Comparison of ENCODE assay signal across 8 cellular contexts in the genomic region with DNA sequence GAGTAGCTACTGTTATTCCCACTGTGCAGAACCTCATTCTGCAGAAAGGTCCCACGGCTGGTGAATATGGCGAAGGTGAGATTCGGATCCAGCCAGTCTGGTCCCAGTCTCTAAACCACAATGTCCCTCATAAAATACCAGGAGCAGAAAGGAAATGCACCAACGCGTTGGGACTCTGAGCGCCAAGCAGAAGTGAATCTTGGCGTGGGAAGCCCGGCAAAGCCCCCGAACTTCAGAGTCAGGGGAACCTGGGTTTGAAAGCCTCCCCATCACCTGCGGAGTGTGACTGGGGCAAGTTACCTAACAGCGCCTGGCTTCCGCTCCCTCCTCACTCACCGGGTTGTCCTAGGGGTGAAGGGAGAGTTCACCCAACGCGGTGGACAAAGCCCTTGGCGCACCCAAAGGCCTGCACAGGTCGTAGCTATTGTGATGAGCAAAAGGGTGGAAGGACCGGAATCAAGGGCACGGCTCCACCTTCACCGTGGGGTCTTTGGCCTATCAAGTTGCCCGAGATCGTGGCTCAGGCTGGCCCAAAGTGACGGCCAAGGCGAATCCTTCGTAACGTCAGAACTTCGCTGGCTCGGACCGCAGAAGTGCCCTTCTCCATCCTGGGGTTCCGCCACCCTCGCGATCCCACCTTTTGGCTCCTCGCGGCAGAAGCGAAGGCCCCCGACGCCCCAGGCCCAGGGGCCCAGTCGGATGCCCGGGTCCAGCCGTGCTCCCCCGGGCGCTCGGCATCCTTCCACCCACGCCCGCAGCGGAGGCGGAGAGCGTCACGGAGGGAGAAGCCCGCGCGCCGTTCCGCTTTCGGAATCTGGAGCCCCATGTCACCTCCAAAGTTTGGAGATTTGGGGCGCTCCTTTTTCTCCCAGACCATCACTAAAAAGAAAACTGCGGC. TPM values are rescaled to one million over a fixed set of nuclear protein-coding genes. Genes with fewer than 3 reads are reported as not detected.
DNase-seq lines count a peak whose midpoint lies in the region; ATAC-seq and TF ChIP-seq lines count a peak whose summit lies in the region.

No MANE protein-coding gene starts in this region.

- H3K9me3 ChIP-seq in CD4-positive, CD25-positive, alpha-beta regulatory T cell (ENCODE audit: control insufficient read depth in 2 of 2, low read length in 2 of 2), result no peaks in the 10 kb centered on the region
- no peaks in the 10 kb centered on the region for H3K9me3 ChIP-seq in endodermal cell (ENCODE audit: control insufficient read depth, low read length)
- no peaks in the 10 kb centered on the region for H3K9me3 ChIP-seq in neural progenitor cell (ENCODE audit: low read depth)
- H3K9me3 ChIP-seq in tibial artery, result no peaks in the 10 kb centered on the region
- no peaks in the 10 kb centered on the region for H3K9me3 ChIP-seq in SJCRH30 (replicated peaks)

- peaks cover 24 to 51% (median 35%) of the 10 kb centered on the region in 4 donors for H3K4me1 Mint-ChIP-seq in CD4-positive, CD25-positive, alpha-beta regulatory T cell
- H3K4me1 Mint-ChIP-seq in activated CD4-positive, alpha-beta T cell treated with anti-CD3 and anti-CD28 coated beads, Interleukin-2, amount 10 ng/mL, durations not matched to agents 7 days and 5 days, result peaks cover 48% of the 10 kb centered on the region
- H3K4me1 Mint-ChIP-seq in endodermal cell, result peaks cover 22% of the 10 kb centered on the region
- peaks cover 22% of the 10 kb centered on the region for H3K4me1 Mint-ChIP-seq in neural progenitor cell

- H3K9ac ChIP-seq in endodermal cell (ENCODE audit: extremely low read depth, low read length, poor library complexity, severe bottlenecking) (no peak overlapping the region), neural progenitor cell (no peak overlapping the region)

- CTCF ChIA-PET in activated CD4-positive, alpha-beta T cell treated with anti-CD3 and anti-CD28 coated beads, Interleukin-2, amount 10 ng/mL, durations not matched to agents 7 days and 5 days (lab: Charles Lee), result interaction anchor here (1.0 to 3.1 kb wide), 17 partner anchors 8 to 343 kb away, joined by 3 to 13 read pairs (median 5); no protein-coding TSS in a partner anchor

- H3K27me3 ChIP-seq in CD4-positive, CD25-positive, alpha-beta regulatory T cell (ENCODE audit: control insufficient read depth, insufficient read depth, low read length), result peaks cover 3% of the 10 kb centered on the region
- H3K27me3 ChIP-seq in endodermal cell (ENCODE audit: control insufficient read depth, insufficient read depth, low read length, poor library complexity, severe bottlenecking) (peaks cover 73% of the 10 kb centered on the region), neural progenitor cell (peaks cover 56% of the 10 kb centered on the region), tibial artery (peaks cover 0 to 4% of the 10 kb centered on the region in 2 donors), SJCRH30 (0 out of 2 replicates have a peak, but pooled peaks cover 12% of the 10 kb centered on the region)

- no peaks in the 10 kb centered on the region for H3K36me3 ChIP-seq in CD4-positive, CD25-positive, alpha-beta regulatory T cell (ENCODE audit: control insufficient read depth, insufficient read depth, low read length)
- no peaks in the 10 kb centered on the region for H3K36me3 ChIP-seq in endodermal cell (ENCODE audit: control insufficient read depth, insufficient read depth, low read length)
- no peaks in the 10 kb centered on the region for H3K36me3 ChIP-seq in neural progenitor cell
- H3K36me3 ChIP-seq in tibial artery, result no peaks in the 10 kb centered on the region
- H3K36me3 ChIP-seq in SJCRH30, result no peaks in the 10 kb centered on the region

- peak; percentile 5 to 11 for ATAC-seq in CD4-positive, CD25-positive, alpha-beta regulatory T cell (ENCODE audit: low read depth in 2 of 2)
- ATAC-seq in HG02870 (IDR thresholded peaks at IDR 0.05; ENCODE audit: unreplicated experiment) (peak; percentile 9), HG02885 (IDR thresholded peaks at IDR 0.05; ENCODE audit: poor library complexity, unreplicated experiment) (no peak)

- peak; percentile 19 to 72 (median 47) for DNase-seq in CD4-positive, CD25-positive, alpha-beta regulatory T cell
- DNase-seq in activated CD4-positive, alpha-beta T cell treated with anti-CD3 and anti-CD28 coated beads, Interleukin-2, amount 10 ng/mL, durations not matched to agents 7 days and 5 days, result peak; percentile 58
- DNase-seq in endodermal cell (peak; percentile 66), neural progenitor cell (ENCODE audit: low spot score) (no peak), tibial artery (no peak), SJCRH30 (no peak)

- peaks cover 24% of the 10 kb centered on the region for H3F3A ChIP-seq in neural progenitor cell (ENCODE audit: low read depth)

- peak overlapping the region; percentile 74 for H3K27ac ChIP-seq in CD4-positive, CD25-positive, alpha-beta regulatory T cell (ENCODE audit: insufficient read depth, low read length, poor library complexity, severe bottlenecking)
- H3K27ac ChIP-seq in endodermal cell (ENCODE audit: low read depth, low read length) (no peak overlapping the region), neural progenitor cell (no peak overlapping the region), tibial artery (peak overlapping the region; percentile 54 to 60), SJCRH30 (no peak overlapping the region)

- intact Hi-C loops in tibial artery (cut with DNase I; ENCODE audit: low total_unique reads), result no loop called here

- peak overlapping the region; percentile 93 to 96 (median 95) for H3K4me3 Mint-ChIP-seq in CD4-positive, CD25-positive, alpha-beta regulatory T cell
- H3K4me3 Mint-ChIP-seq in activated CD4-positive, alpha-beta T cell treated with anti-CD3 and anti-CD28 coated beads, Interleukin-2, amount 10 ng/mL, durations not matched to agents 7 days and 5 days, result peak overlapping the region; percentile 76
- H3K4me3 Mint-ChIP-seq in endodermal cell, result peak overlapping the region; percentile 59
- H3K4me3 Mint-ChIP-seq in neural progenitor cell, result peak overlapping the region; percentile 73

- WGBS in endodermal cell (ENCODE audit: insufficient coverage in 1 of 2, insufficient read length in 1 of 2), 2 experiments, result 19% methylated on average over 44 to 57 of the region's 57 CpGs

- H3K9me3 Mint-ChIP-seq in CD4-positive, CD25-positive, alpha-beta regulatory T cell, result no peaks in the 10 kb centered on the region
- H3K9me3 Mint-ChIP-seq in activated CD4-positive, alpha-beta T cell treated with anti-CD3 and anti-CD28 coated beads, Interleukin-2, amount 10 ng/mL, durations not matched to agents 7 days and 5 days, result no peaks in the 10 kb centered on the region
- H3K9me3 Mint-ChIP-seq in endodermal cell (no peaks in the 10 kb centered on the region), neural progenitor cell (no peaks in the 10 kb centered on the region)

- peak overlapping the region; percentile 91 for H3K4me3 ChIP-seq in CD4-positive, CD25-positive, alpha-beta regulatory T cell (ENCODE audit: low read depth, low read length)
- H3K4me3 ChIP-seq in endodermal cell (ENCODE audit: low read length) (peak overlapping the region; percentile 76), neural progenitor cell (peak overlapping the region; percentile 64), tibial artery (peak overlapping the region; percentile 63 to 74), SJCRH30 (no peak overlapping the region)

- peak overlapping the region; percentile 81 for H2AFZ ChIP-seq in neural progenitor cell (replicated peaks)

- POLR2A ChIA-PET in activated CD4-positive, alpha-beta T cell treated with anti-CD3 and anti-CD28 coated beads, Interleukin-2, amount 10 ng/mL, durations not matched to agents 7 days and 5 days (lab: Charles Lee), result interaction anchor here (1.0 kb wide), 2 partner anchors 42 to 52 kb away, joined by 3 read pairs; no protein-coding TSS in a partner anchor

- peak overlapping the region; percentile 94 for H3K4me2 ChIP-seq in neural progenitor cell

- peaks cover 11% of the 10 kb centered on the region for H4K20me1 ChIP-seq in neural progenitor cell (ENCODE audit: low read depth)

- peaks cover 23% of the 10 kb centered on the region for H3K27me3 Mint-ChIP-seq in CD4-positive, CD25-positive, alpha-beta regulatory T cell
- peaks cover 6% of the 10 kb centered on the region for H3K27me3 Mint-ChIP-seq in activated CD4-positive, alpha-beta T cell treated with anti-CD3 and anti-CD28 coated beads, Interleukin-2, amount 10 ng/mL, durations not matched to agents 7 days and 5 days
- H3K27me3 Mint-ChIP-seq in endodermal cell (ENCODE audit: insufficient read depth) (peaks cover 79% of the 10 kb centered on the region), neural progenitor cell (ENCODE audit: insufficient read depth, low read depth) (peaks cover 36% of the 10 kb centered on the region)

- no peaks in the 10 kb centered on the region for H3K79me2 ChIP-seq in neural progenitor cell (ENCODE audit: low read depth)

- TF ChIP-seq CTCF in endodermal cell (conservative IDR thresholded peaks at IDR 0.05), result no peak
- TF ChIP-seq CTCF in neural progenitor cell (IDR thresholded peaks at IDR 0.05), result no peak
- no peak for TF ChIP-seq CTCF in tibial artery (IDR thresholded peaks at IDR 0.05)

- H3K4me1 ChIP-seq in CD4-positive, CD25-positive, alpha-beta regulatory T cell (ENCODE audit: control insufficient read depth, insufficient read depth, low read length, poor library complexity, severe bottlenecking), result peaks cover 54% of the 10 kb centered on the region
- H3K4me1 ChIP-seq in endodermal cell (ENCODE audit: control insufficient read depth, insufficient read depth, low read length) (peaks cover 4% of the 10 kb centered on the region), neural progenitor cell (peaks cover 15% of the 10 kb centered on the region), tibial artery (peaks cover 0 to 36% (median 18%) of the 10 kb centered on the region in 4 donors), SJCRH30 (peaks cover 8% of the 10 kb centered on the region)

- peak overlapping the region; percentile 78 to 98 (median 95) for H3K27ac Mint-ChIP-seq in CD4-positive, CD25-positive, alpha-beta regulatory T cell
- peak overlapping the region; percentile 78 for H3K27ac Mint-ChIP-seq in activated CD4-positive, alpha-beta T cell treated with anti-CD3 and anti-CD28 coated beads, Interleukin-2, amount 10 ng/mL, durations not matched to agents 7 days and 5 days
- H3K27ac Mint-ChIP-seq in endodermal cell, result no peak overlapping the region
- no peak overlapping the region for H3K27ac Mint-ChIP-seq in neural progenitor cell

- H3K36me3 Mint-ChIP-seq in CD4-positive, CD25-positive, alpha-beta regulatory T cell, result no peaks in the 10 kb centered on the region
- H3K36me3 Mint-ChIP-seq in activated CD4-positive, alpha-beta T cell treated with anti-CD3 and anti-CD28 coated beads, Interleukin-2, amount 10 ng/mL, durations not matched to agents 7 days and 5 days (ENCODE audit: low read depth), result peaks cover 19% of the 10 kb centered on the region
- H3K36me3 Mint-ChIP-seq in endodermal cell (ENCODE audit: low read depth) (no peaks in the 10 kb centered on the region), neural progenitor cell (peaks cover 2% of the 10 kb centered on the region)

RNA-seq across cellular contexts. Expression of gene RGS10, which starts 0.8 kb away (rescaled TPM):
- total RNA-seq in CD4-positive, CD25-positive, alpha-beta regulatory T cell, result 85.7 TPM
- 100 to 1,000 TPM; 165 to 188 (median 183) TPM for polyA plus RNA-seq in CD4-positive, CD25-positive, alpha-beta regulatory T cell
- 100 to 1,000 TPM; 151 to 172 TPM for total RNA-seq in activated CD4-positive, alpha-beta T cell treated with anti-CD3 and anti-CD28 coated beads, Interleukin-2, amount 10 ng/mL, durations not matched to agents 7 days and 5 days
- 1 to 10 TPM; 4.3 to 7.5 TPM for total RNA-seq in endodermal cell
- polyA plus RNA-seq in endodermal cell (2013, experiment 1 of 2), result 9.8 TPM
- 8.5 TPM for polyA plus RNA-seq in endodermal cell (2013, experiment 2 of 2)
- 8.4 and 12.0 TPM in 2 replicates for total RNA-seq in neural progenitor cell (ENCODE audit: low replicate concordance)
- total RNA-seq in SJCRH30 (2014; rRNA removed; shearing (Covaris generic)), result not detected in 2 replicates

RNA-seq across cellular contexts. Expression of gene TIAL1, which starts 55.1 kb away (rescaled TPM):
- total RNA-seq in CD4-positive, CD25-positive, alpha-beta regulatory T cell, result 205 TPM
- polyA plus RNA-seq in CD4-positive, CD25-positive, alpha-beta regulatory T cell, result 10 to 100 TPM in 2 of 4 donors, 1 to 10 TPM in 2; 9.2 to 16.6 (median 10.8) TPM
- 100 to 1,000 TPM; 166 to 174 TPM for total RNA-seq in activated CD4-positive, alpha-beta T cell treated with anti-CD3 and anti-CD28 coated beads, Interleukin-2, amount 10 ng/mL, durations not matched to agents 7 days and 5 days
- total RNA-seq in endodermal cell (100 to 1,000 TPM; 156 to 176 TPM), neural progenitor cell (ENCODE audit: low replicate concordance) (130 and 166 TPM in 2 replicates)
- polyA plus RNA-seq in endodermal cell (2013, experiment 1 of 2), result 163 TPM
- polyA plus RNA-seq in endodermal cell (2013, experiment 2 of 2), result 149 TPM
- total RNA-seq in SJCRH30 (2014; rRNA removed; shearing (Covaris generic)), result 78.8 and 97.6 TPM in 2 replicates

Comparison
In these comparisons a context has a peak if more than half of its experiments do, and no peak if none do; other contexts are left out.
1. DNase-seq: peak in CD4-positive, CD25-positive, alpha-beta regulatory T cell (3 of 3), activated CD4-positive, alpha-beta T cell treated with anti-CD3 and anti-CD28 coated beads, Interleukin-2, amount 10 ng/mL, durations not matched to agents 7 days and 5 days (single experiment) and endodermal cell (single experiment); none in neural progenitor cell (single experiment), tibial artery (0 of 2) and SJCRH30 (0 of 2).
2. H3K27ac ChIP-seq: peak in CD4-positive, CD25-positive, alpha-beta regulatory T cell (single experiment) and tibial artery (2 of 2); none in endodermal cell (single experiment), neural progenitor cell (single experiment) and SJCRH30 (single experiment).
3. H3K27ac Mint-ChIP-seq: peak in CD4-positive, CD25-positive, alpha-beta regulatory T cell (3 of 3) and activated CD4-positive, alpha-beta T cell treated with anti-CD3 and anti-CD28 coated beads, Interleukin-2, amount 10 ng/mL, durations not matched to agents 7 days and 5 days (single experiment); none in endodermal cell (single experiment) and neural progenitor cell (single experiment).
4. Peak in every context shown above with its lines, with median percentiles within 50 percentile points of each other: H3K4me3 Mint-ChIP-seq.